ENCODE assay signal across 1 cellular context in genomic region chrX:16585486-16586370, GRCh38.
TF ChIP-seq lines count a peak whose summit lies in the region.

No MANE protein-coding gene starts in this region.

TF ChIP-seq in K562, 482 proteins besides CTCF, POLR2A, EP300 and RAD21 (continued from another document and continues in another):
- TF ChIP-seq ZNF175 (CRISPR knock-in tag; IDR thresholded peaks at IDR 0.05; ENCODE audit: low read depth) (peak; percentile 46; the same call in 1 of the 2 replicates), HMBOX1 (IDR thresholded peaks at IDR 0.05) (no peak), ZBTB2 (IDR thresholded peaks at IDR 0.05) (no peak), CHCHD3 (CRISPR knock-in tag; IDR thresholded peaks at IDR 0.05) (no peak), ZNF280A (IDR thresholded peaks at IDR 0.05; ENCODE audit: low read depth, partially characterized antibody) (no peak), ZNF41 (CRISPR knock-in tag; conservative IDR thresholded peaks at IDR 0.05) (peak; percentile 86), DLX4 (CRISPR knock-in tag; IDR thresholded peaks at IDR 0.05) (no peak), NR2C2 (CRISPR knock-in tag; IDR thresholded peaks at IDR 0.05) (no peak), NR2C2 (tag; IDR thresholded peaks at IDR 0.05) (peak; percentile 21; the same call in 1 of the 2 replicates), ETV1 (tag; conservative IDR thresholded peaks at IDR 0.05; ENCODE audit: low read depth) (peak; percentile 40; the same call in 1 of the 2 replicates), PTTG1 (tag; IDR thresholded peaks at IDR 0.05; ENCODE audit: low read depth) (peak; percentile 91), ATF7 (IDR thresholded peaks at IDR 0.05) (no peak), TSHZ1 (CRISPR knock-in tag; IDR thresholded peaks at IDR 0.05) (peak; percentile 66; the same call in 1 of the 2 replicates), THRA (IDR thresholded peaks at IDR 0.05) (no peak), CEBPZ (IDR thresholded peaks at IDR 0.05; ENCODE audit: borderline replicate concordance, low read depth, low read length) (no peak), KLF6 (CRISPR knock-in tag; IDR thresholded peaks at IDR 0.05; ENCODE audit: borderline replicate concordance) (peak; percentile 91; the same call in 1 of the 2 replicates), MYNN (IDR thresholded peaks at IDR 0.05) (no peak), MYNN (CRISPR knock-in tag; IDR thresholded peaks at IDR 0.05) (no peak), SMAD2 (IDR thresholded peaks at IDR 0.05; ENCODE audit: low read depth, low read length) (no peak), RHOXF2B (CRISPR knock-in tag; conservative IDR thresholded peaks at IDR 0.05) (no peak), ATF6 (CRISPR knock-in tag; IDR thresholded peaks at IDR 0.05) (no peak), GTF2F1 (IDR thresholded peaks at IDR 0.05; ENCODE audit: low read depth, low read length) (no peak), HSF4 (CRISPR knock-in tag; IDR thresholded peaks at IDR 0.05; ENCODE audit: borderline replicate concordance) (peak; percentile 90), DMBX1 (CRISPR knock-in tag; IDR thresholded peaks at IDR 0.05; ENCODE audit: borderline replicate concordance) (peak; percentile 91), SNRNP70 (optimal IDR thresholded peaks at IDR 0.05; ENCODE audit: low read depth, low read length) (no peak), HMGN3 (IDR thresholded peaks at IDR 0.05; ENCODE audit: borderline replicate concordance, extremely low read depth, insufficient read length, low read depth, low read length) (no peak), GATAD2B (IDR thresholded peaks at IDR 0.05; ENCODE audit: borderline replicate concordance) (no peak), POLR2H (tag; IDR thresholded peaks at IDR 0.05; ENCODE audit: low read depth) (no peak), E2F3 (CRISPR knock-in tag; IDR thresholded peaks at IDR 0.05) (no peak; the same call in 1 of the 2 replicates), ZNF77 (CRISPR knock-in tag; IDR thresholded peaks at IDR 0.05) (no peak), ZFP1 (CRISPR knock-in tag; IDR thresholded peaks at IDR 0.05) (0 out of 2 replicates have a peak, but pooled peaks have one; percentile 32), ZNF282 (CRISPR knock-in tag; IDR thresholded peaks at IDR 0.05) (no peak), MEF2D (tag; conservative IDR thresholded peaks at IDR 0.05; ENCODE audit: low read depth) (peak; percentile 88), RUNX1 (IDR thresholded peaks at IDR 0.05; ENCODE audit: low read depth) (no peak), ZNF143 (CRISPR knock-in tag; IDR thresholded peaks at IDR 0.05) (no peak), BRCA1 (IDR thresholded peaks at IDR 0.05) (no peak), BRCA1 (CRISPR knock-in tag; IDR thresholded peaks at IDR 0.05) (no peak), E2F5 (CRISPR knock-in tag; IDR thresholded peaks at IDR 0.05) (no peak), HOMEZ (CRISPR knock-in tag; IDR thresholded peaks at IDR 0.05) (no peak), ID3 (CRISPR knock-in tag; IDR thresholded peaks at IDR 0.05) (no peak), ID3 (tag; IDR thresholded peaks at IDR 0.05) (peak; percentile 96)
